Comparison of ENCODE assay signal across 1 cellular context in the genomic region with DNA sequence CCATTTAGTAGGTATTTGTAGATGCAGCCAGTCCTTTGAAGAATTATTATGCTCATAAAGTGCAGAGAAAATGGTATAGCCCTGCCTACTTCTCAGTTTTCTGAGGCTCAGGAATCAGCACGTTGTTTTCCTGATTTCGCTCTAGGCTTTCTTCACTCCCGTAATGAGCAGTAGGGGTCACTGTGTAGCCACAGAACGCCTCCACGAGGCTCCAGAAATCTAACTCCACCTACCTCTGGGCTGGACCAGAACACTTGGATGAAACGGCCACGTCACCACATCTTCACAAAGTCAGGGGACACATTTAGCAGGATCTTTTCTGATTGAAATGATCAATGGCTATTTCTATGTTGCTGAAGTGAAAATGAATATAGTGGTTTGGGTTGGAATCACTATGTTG.
TF ChIP-seq lines count a peak whose summit lies in the region.

No MANE protein-coding gene starts in this region.

TF ChIP-seq in H1, 55 proteins besides CTCF, POLR2A, EP300 and RAD21:
- peak; percentile 35; the same call in 1 of the 2 replicates for TF ChIP-seq CREB1 (IDR thresholded peaks at IDR 0.05)
- TF ChIP-seq SIN3A (conservative IDR thresholded peaks at IDR 0.05 in 1 of 2, IDR thresholded peaks at IDR 0.05 in 1 of 2; ENCODE audit: low read depth in 1 of 2, low read length in 2 of 2) = 0 out of 4 replicates have a peak, but pooled peaks of 1 of the 2 experiments have one; percentile 32
- TF ChIP-seq MAX (IDR thresholded peaks at IDR 0.05) = peak; percentile 76
- TF ChIP-seq KDM5A (IDR thresholded peaks at IDR 0.05; ENCODE audit: low read length) = no peak
- no peak for TF ChIP-seq CEBPB (IDR thresholded peaks at IDR 0.05; ENCODE audit: low read depth, low read length)
- TF ChIP-seq ASH2L (IDR thresholded peaks at IDR 0.05; ENCODE audit: low read length) = no peak
